In genomic region chr4:17633600-17633999, GRCh38 we compare ENCODE assay signal across 25 cellular contexts. TPM values are rescaled to one million over a fixed set of nuclear protein-coding genes. Genes with fewer than 3 reads are reported as not detected.
DNase-seq lines count a peak whose midpoint lies in the region; ATAC-seq, FAIRE-seq and TF ChIP-seq lines count a peak whose summit lies in the region.
"Had no signal": no experiment of that assay in that cellular context is flagged by ENCODE, and none has a peak within 500 bp of the region (broad histone marks: within the 10 kb centered on the region; RNA-seq: fewer than 3 reads in every experiment).

No MANE protein-coding gene starts in this region.

- no peaks in the 10 kb centered on the region for H3K9me3 ChIP-seq in CD4-positive, alpha-beta T cell (ENCODE audit: control insufficient read depth, low read length)
- no peaks in the 10 kb centered on the region for H3K9me3 ChIP-seq in mesenchymal stem cell (ENCODE audit: control insufficient read depth, low read length)
- H3K9me3 ChIP-seq in osteoblast (ENCODE audit: low read depth, low read length), result no peaks in the 10 kb centered on the region
- H3K9me3 ChIP-seq: BE2C, BLaER1, Caco-2 had no signal

- no peak overlapping the region for H3K4me3 Mint-ChIP-seq in CD4-positive, alpha-beta T cell
- H3K4me3 Mint-ChIP-seq in activated T-helper 17 cell treated with anti-CD3 and anti-CD28 coated beads, Interleukin-2, amount 50 U/mL, for 72 hours, result no peak overlapping the region
- H3K4me3 Mint-ChIP-seq: CD14-positive monocyte; CD4-positive, CD25-positive, alpha-beta regulatory T cell; CD8-positive, alpha-beta T cell had no signal

- no peak for TF ChIP-seq POLR2A in H54 (IDR thresholded peaks at IDR 0.05; ENCODE audit: low read depth, low read length)

- H3K27ac ChIP-seq in CD4-positive, alpha-beta T cell (ENCODE audit: low read depth, low read length), result peak overlapping the region; percentile 32
- no peak overlapping the region for H3K27ac ChIP-seq in mesenchymal stem cell (ENCODE audit: low read length, poor library complexity, severe bottlenecking)
- no peak overlapping the region for H3K27ac ChIP-seq in osteoblast (ENCODE audit: low read depth, low read length)
- H3K27ac ChIP-seq: BLaER1 had no signal

- H3K4me1 ChIP-seq in mesenchymal stem cell (ENCODE audit: control insufficient read depth, insufficient read depth, low read depth, low read length), result peaks cover 2% of the 10 kb centered on the region
- H3K4me1 ChIP-seq in osteoblast (ENCODE audit: insufficient read depth, low read length), result no peaks in the 10 kb centered on the region
- H3K4me1 ChIP-seq: BE2C, Caco-2 had no signal

- no peak overlapping the region for H3K23ac ChIP-seq in mesenchymal stem cell (ENCODE audit: low read length in 2 of 2)

- TF ChIP-seq CTCF in CD4-positive, alpha-beta T cell (IDR thresholded peaks at IDR 0.05), result no peak
- no peak for TF ChIP-seq CTCF in osteoblast (IDR thresholded peaks at IDR 0.05; ENCODE audit: extremely low read depth, low read depth, low read length)

- H3K18ac ChIP-seq in mesenchymal stem cell (ENCODE audit: low read depth in 1 of 2, low read length in 2 of 2), result no peak overlapping the region

- no peak overlapping the region for H4K91ac ChIP-seq in mesenchymal stem cell (ENCODE audit: low read length)

- no peak overlapping the region for H3K4ac ChIP-seq in mesenchymal stem cell (ENCODE audit: low read depth in 1 of 2, low read length in 2 of 2)

- WGBS in mesenchymal stem cell, result 96% methylated on average over 9 of the region's 9 CpGs

- POLR2A ChIA-PET in CD4-positive, alpha-beta T cell (lab: Charles Lee), result no interaction called here

- no peak for ATAC-seq in CD4-positive, alpha-beta T cell (ENCODE audit: poor library complexity)
- no peak for ATAC-seq in activated T-helper 17 cell treated with anti-CD3 and anti-CD28 coated beads, Interleukin-2, amount 50 U/mL, for 72 hours (replicated peaks)
- no peak for ATAC-seq in sciatic nerve
- ATAC-seq: CD8-positive, alpha-beta T cell had no signal

- no peak overlapping the region for H2BK120ac ChIP-seq in mesenchymal stem cell (ENCODE audit: low read depth, low read length)

- H2AK5ac ChIP-seq in mesenchymal stem cell (ENCODE audit: low read length, severe bottlenecking), result no peak overlapping the region

- CTCF ChIA-PET in CD4-positive, alpha-beta T cell (lab: Charles Lee), result interaction anchor here (1.4 kb wide), 1 partner anchor 84 kb away, joined by 4 read pairs; no protein-coding TSS in a partner anchor

- H2BK15ac ChIP-seq in mesenchymal stem cell (ENCODE audit: low read depth, poor library complexity, severe bottlenecking), result no peak overlapping the region

- H3K27ac Mint-ChIP-seq in CD4-positive, alpha-beta T cell, result no peak overlapping the region
- peak overlapping the region; percentile 56 for H3K27ac Mint-ChIP-seq in activated T-helper 17 cell treated with anti-CD3 and anti-CD28 coated beads, Interleukin-2, amount 50 U/mL, for 72 hours
- H3K27ac Mint-ChIP-seq: CD8-positive, alpha-beta T cell had no signal

- H2BK12ac ChIP-seq in mesenchymal stem cell (ENCODE audit: low read length in 2 of 2), result no peak overlapping the region

- H3K4me2 ChIP-seq in mesenchymal stem cell (ENCODE audit: low read length, poor library complexity, severe bottlenecking), result peak overlapping the region; percentile 37
- no peak overlapping the region for H3K4me2 ChIP-seq in osteoblast (ENCODE audit: insufficient read depth, low read length)
- H3K4me2 ChIP-seq: BLaER1 had no signal

- no peak for FAIRE-seq in H54 (lab: Jason Lieb, UNC)
- FAIRE-seq: A204.1, D721Med, G401.6, GM12891, GM19239 had no signal

- peaks cover 74% of the 10 kb centered on the region for H3K36me3 Mint-ChIP-seq in CD4-positive, alpha-beta T cell (ENCODE audit: low read depth)
- H3K36me3 Mint-ChIP-seq in activated T-helper 17 cell treated with anti-CD3 and anti-CD28 coated beads, Interleukin-2, amount 50 U/mL, for 72 hours (ENCODE audit: low read depth), result peaks cover 90% of the 10 kb centered on the region

- H3K27me3 ChIP-seq in CD4-positive, alpha-beta T cell (ENCODE audit: control insufficient read depth, insufficient read depth, low read length), result no peaks in the 10 kb centered on the region
- no peaks in the 10 kb centered on the region for H3K27me3 ChIP-seq in mesenchymal stem cell (ENCODE audit: control insufficient read depth in 1 of 2, insufficient read depth in 1 of 2, low read length in 2 of 2)
- no peaks in the 10 kb centered on the region for H3K27me3 ChIP-seq in osteoblast (ENCODE audit: insufficient read depth, low read length)
- H3K27me3 ChIP-seq: BE2C, BLaER1 had no signal

- no peak overlapping the region for H2BK5ac ChIP-seq in mesenchymal stem cell (ENCODE audit: low read depth, low read length, poor library complexity, severe bottlenecking)

- no peak overlapping the region for H4K8ac ChIP-seq in mesenchymal stem cell (ENCODE audit: low read length)

- H3K4me1 Mint-ChIP-seq in CD4-positive, alpha-beta T cell (ENCODE audit: low read depth), result peaks cover 5% of the 10 kb centered on the region
- H3K4me1 Mint-ChIP-seq in activated T-helper 17 cell treated with anti-CD3 and anti-CD28 coated beads, Interleukin-2, amount 50 U/mL, for 72 hours, result no peaks in the 10 kb centered on the region

- H3K9ac ChIP-seq in mesenchymal stem cell (ENCODE audit: low read length), result no peak overlapping the region
- H3K9ac ChIP-seq: BLaER1 had no signal

- H3K36me3 ChIP-seq in mesenchymal stem cell (ENCODE audit: control insufficient read depth in 1 of 2, insufficient read depth in 2 of 2, low read depth in 1 of 2, low read length in 2 of 2) (peaks cover 29 to 87% of the 10 kb centered on the region in 2 experiments), osteoblast (ENCODE audit: insufficient read depth, low read length) (peaks cover 52% of the 10 kb centered on the region)

- no peak overlapping the region for H3K14ac ChIP-seq in mesenchymal stem cell (ENCODE audit: low read length in 2 of 2)

- H3K27me3 Mint-ChIP-seq in CD4-positive, alpha-beta T cell, result no peaks in the 10 kb centered on the region
- H3K27me3 Mint-ChIP-seq in activated T-helper 17 cell treated with anti-CD3 and anti-CD28 coated beads, Interleukin-2, amount 50 U/mL, for 72 hours, result no peaks in the 10 kb centered on the region
- H3K27me3 Mint-ChIP-seq: CD4-positive, CD25-positive, alpha-beta regulatory T cell had no signal

- H3K79me1 ChIP-seq in mesenchymal stem cell (replicated peaks; ENCODE audit: low read length, poor library complexity, severe bottlenecking), result peaks cover 22% of the 10 kb centered on the region

- intact Hi-C loops in CD4-positive, alpha-beta T cell (cut with DNase I, micrococcal nuclease), result loop anchor here in 1 of 2 experiments (10.0 kb wide), 1 partner anchor 289 kb away; no protein-coding TSS in a partner anchor
- intact Hi-C loops in sciatic nerve (cut with DNase I), result loop anchor here (10.0 kb wide), 1 partner anchor 89 kb away; no protein-coding TSS in a partner anchor

- no peaks in the 10 kb centered on the region for H3K9me3 Mint-ChIP-seq in CD4-positive, alpha-beta T cell
- H3K9me3 Mint-ChIP-seq in activated T-helper 17 cell treated with anti-CD3 and anti-CD28 coated beads, Interleukin-2, amount 50 U/mL, for 72 hours, result no peaks in the 10 kb centered on the region
- H3K9me3 Mint-ChIP-seq: CD14-positive monocyte; CD4-positive, CD25-positive, alpha-beta regulatory T cell; CD8-positive, alpha-beta T cell had no signal

- H3K4me3 ChIP-seq in mesenchymal stem cell (ENCODE audit: insufficient read depth in 1 of 2, low read depth in 1 of 2, low read length in 2 of 2) (no peak overlapping the region), osteoblast (ENCODE audit: insufficient read depth, low read length) (no peak overlapping the region)
- H3K4me3 ChIP-seq: BLaER1 had no signal

- no peak for DNase-seq in CD4-positive, alpha-beta T cell
- DNase-seq in mesenchymal stem cell, result no peak
- DNase-seq in osteoblast (ENCODE audit: insufficient read length, low spot score, missing footprints), result peak; percentile 31
- DNase-seq in H4 (ENCODE audit: low spot score), result no peak
- no peak for DNase-seq in NCI-H1048 (lab: John Stamatoyannopoulos, UW)
- DNase-seq in sciatic nerve (ENCODE audit: low spot score), result no peak
- no peak for DNase-seq in H54 (ENCODE audit: insufficient read length, low spot score)
- DNase-seq: 8988T; ACHN; BE2C; C1 segment of cervical spinal cord; Caco-2; Calu3; CD4-positive, CD25-positive, alpha-beta regulatory T cell; CD8-positive, alpha-beta T cell; DMS79 treated with DMSO at 0.1 percent for 48 hours; GF-D8 had no signal

- H4K20me1 ChIP-seq in osteoblast (ENCODE audit: insufficient read depth, low read length), result peaks cover 10% of the 10 kb centered on the region

- peaks cover 10% of the 10 kb centered on the region for H3K79me2 ChIP-seq in osteoblast (ENCODE audit: insufficient read depth, low read length)

- H2AFZ ChIP-seq in mesenchymal stem cell (ENCODE audit: low read depth, low read length), result no peak overlapping the region
- no peak overlapping the region for H2AFZ ChIP-seq in osteoblast (ENCODE audit: low read length)

RNA-seq across cellular contexts. Expression of gene MED28, which starts 19.2 kb away (rescaled TPM):
- total RNA-seq in CD4-positive, alpha-beta T cell, result 10 to 100 TPM; 50.5 to 64.7 TPM
- 10 to 100 TPM; 50.0 to 50.9 TPM for total RNA-seq in activated T-helper 17 cell treated with anti-CD3 and anti-CD28 coated beads, Interleukin-2, amount 50 U/mL, for 72 hours
- 15.8 TPM for polyA plus RNA-seq in mesenchymal stem cell (2013, experiment 1 of 2)
- polyA plus RNA-seq in mesenchymal stem cell (2013, experiment 2 of 2), result 15.4 TPM
- 10.9 and 13.3 TPM in 2 replicates for total RNA-seq in osteoblast
- total RNA-seq in H4 (2014; rRNA removed; shearing (Covaris generic)), result 19.7 and 22.7 TPM in 2 replicates
- 48.4 TPM for total RNA-seq in sciatic nerve

RNA-seq across cellular contexts. Expression of gene LAP3, which starts 56.6 kb away (rescaled TPM):
- 10 to 100 TPM; 61.6 TPM for total RNA-seq in CD4-positive, alpha-beta T cell
- total RNA-seq in activated T-helper 17 cell treated with anti-CD3 and anti-CD28 coated beads, Interleukin-2, amount 50 U/mL, for 72 hours, result 100 to 1,000 TPM in 1 of 2 donors, 10 to 100 TPM in 1; 58.8 to 109 TPM
- polyA plus RNA-seq in mesenchymal stem cell (2013, experiment 1 of 2), result 40.5 TPM
- 39.6 TPM for polyA plus RNA-seq in mesenchymal stem cell (2013, experiment 2 of 2)
- total RNA-seq in osteoblast (128 and 137 TPM in 2 replicates), sciatic nerve (77.7 TPM)
- 177 and 216 TPM in 2 replicates for total RNA-seq in H4 (2014; rRNA removed; shearing (Covaris generic))
